9 cellular contexts compared by ENCODE assay signal in genomic region chr11:75523811-75524401, GRCh38. TPM values are rescaled to one million over a fixed set of nuclear protein-coding genes. Genes with fewer than 3 reads are reported as not detected.
DNase-seq lines count a peak whose midpoint lies in the region; ATAC-seq and TF ChIP-seq lines count a peak whose summit lies in the region.
"Had no signal": no experiment of that assay in that cellular context is flagged by ENCODE, and none has a peak within 500 bp of the region (broad histone marks: within the 10 kb centered on the region; RNA-seq: fewer than 3 reads in every experiment).

No MANE protein-coding gene starts in this region.

- no peaks in the 10 kb centered on the region for H3K9me3 Mint-ChIP-seq in activated naive CD8-positive, alpha-beta T cell treated with anti-CD3 and anti-CD28 coated beads for 36 hours
- H3K9me3 Mint-ChIP-seq in naive thymus-derived CD4-positive, alpha-beta T cell, result no peaks in the 10 kb centered on the region

- no peaks in the 10 kb centered on the region for H3K36me3 Mint-ChIP-seq in activated naive CD8-positive, alpha-beta T cell treated with anti-CD3 and anti-CD28 coated beads for 36 hours
- no peaks in the 10 kb centered on the region for H3K36me3 Mint-ChIP-seq in naive thymus-derived CD4-positive, alpha-beta T cell

- intact Hi-C loops in naive thymus-derived CD4-positive, alpha-beta T cell (cut with micrococcal nuclease), result loop anchor here in 1 of 2 donors (2.0 kb wide), 1 partner anchor 79 kb away; no protein-coding TSS in a partner anchor
- intact Hi-C loops in sigmoid colon (cut with DNase I), result no loop called here

- no peak for TF ChIP-seq POLR2A in sigmoid colon (IDR thresholded peaks at IDR 0.05)

- peak overlapping the region; percentile 60 for H3K4me3 Mint-ChIP-seq in activated naive CD8-positive, alpha-beta T cell treated with anti-CD3 and anti-CD28 coated beads for 36 hours
- peak overlapping the region in 9 of 10 donors; percentile 1 to 90 (median 84) for H3K4me3 Mint-ChIP-seq in naive thymus-derived CD4-positive, alpha-beta T cell

- no peaks in the 10 kb centered on the region for H3K9me3 ChIP-seq in naive thymus-derived CD4-positive, alpha-beta T cell (ENCODE audit: control insufficient read depth in 2 of 3, low read length in 3 of 3)
- no peaks in the 10 kb centered on the region for H3K9me3 ChIP-seq in sigmoid colon

- H3K4me3 ChIP-seq in AG04449 (ENCODE audit: low read depth, low read length) (peak overlapping the region; percentile 80), GM12865 (ENCODE audit: low read depth, low read length) (no peak overlapping the region), sigmoid colon (no peak overlapping the region)
- H3K4me3 ChIP-seq in naive thymus-derived CD4-positive, alpha-beta T cell (ENCODE audit: low read length), result no peak overlapping the region

- H3K27me3 ChIP-seq in naive thymus-derived CD4-positive, alpha-beta T cell (ENCODE audit: control insufficient read depth in 2 of 2, insufficient read depth in 2 of 2, low read length in 2 of 2), result no peaks in the 10 kb centered on the region
- no peaks in the 10 kb centered on the region for H3K27me3 ChIP-seq in sigmoid colon

- H3K27me3 Mint-ChIP-seq in activated naive CD8-positive, alpha-beta T cell treated with anti-CD3 and anti-CD28 coated beads for 36 hours, result no peaks in the 10 kb centered on the region
- H3K27me3 Mint-ChIP-seq in naive thymus-derived CD4-positive, alpha-beta T cell, result peaks cover 0 to 22% (median 0%) of the 10 kb centered on the region in 5 donors

- H3K36me3 ChIP-seq in naive thymus-derived CD4-positive, alpha-beta T cell (ENCODE audit: control insufficient read depth in 2 of 3, insufficient read depth in 3 of 3, low read length in 3 of 3), result no peaks in the 10 kb centered on the region
- H3K36me3 ChIP-seq in sigmoid colon, result no peaks in the 10 kb centered on the region

- H3K27ac ChIP-seq in naive thymus-derived CD4-positive, alpha-beta T cell (ENCODE audit: low read depth, low read length), result no peak overlapping the region
- H3K27ac ChIP-seq in sigmoid colon, result no peak overlapping the region
- H3K27ac ChIP-seq: VCaP had no signal

- DNase-seq in AG04449 (ENCODE audit: low read depth, low spot score), result no peak
- DNase-seq in GM12865 (ENCODE audit: low read depth), result peak; percentile 42
- DNase-seq in activated naive CD8-positive, alpha-beta T cell treated with anti-CD3 and anti-CD28 coated beads for 36 hours, result no peak
- DNase-seq in naive thymus-derived CD4-positive, alpha-beta T cell, result no peak
- no peak for DNase-seq in anterior cingulate cortex (lab: John Stamatoyannopoulos, UW)
- no peak for DNase-seq in T1000 (lab: John Stamatoyannopoulos, UW)
- no peak for DNase-seq in SKM-1 (lab: John Stamatoyannopoulos, UW; ENCODE audit: unreplicated experiment)
- no peak for DNase-seq in sigmoid colon

- TF ChIP-seq EP300 in sigmoid colon (IDR thresholded peaks at IDR 0.05), result no peak

- POLR2A ChIA-PET in AG04449 (lab: Yijun Ruan, JAX), result interaction anchor here (2.1 kb wide), 1 partner anchor 30 kb away, joined by 6 read pairs; no protein-coding TSS in a partner anchor
- POLR2A ChIA-PET in naive thymus-derived CD4-positive, alpha-beta T cell (lab: Charles Lee), result interaction anchor here (1.9 kb wide), 1 partner anchor 15 kb away, joined by 5 read pairs; no protein-coding TSS in a partner anchor

- peaks cover 0 to 16% of the 10 kb centered on the region in 2 donors for H3K4me1 ChIP-seq in naive thymus-derived CD4-positive, alpha-beta T cell (ENCODE audit: control insufficient read depth in 2 of 2, insufficient read depth in 2 of 2, low read length in 2 of 2)
- H3K4me1 ChIP-seq in sigmoid colon, result peaks cover 0 to 25% (median 16%) of the 10 kb centered on the region in 4 donors

- 68 to 74% methylated on average over 6 of the region's 6 CpGs for WGBS in sigmoid colon, 2 donors

- H3K27ac Mint-ChIP-seq in activated naive CD8-positive, alpha-beta T cell treated with anti-CD3 and anti-CD28 coated beads for 36 hours, result no peak overlapping the region
- H3K27ac Mint-ChIP-seq in naive thymus-derived CD4-positive, alpha-beta T cell, result peak overlapping the region in 3 of 9 donors; percentile 28 to 72 (median 41)

- TF ChIP-seq CTCF in AG04449 (IDR thresholded peaks at IDR 0.05; ENCODE audit: insufficient read depth, low read length, missing control alignments) (no peak), GM12865 (IDR thresholded peaks at IDR 0.05; ENCODE audit: insufficient read depth, low read depth, low read length, missing control alignments) (no peak), sigmoid colon (IDR thresholded peaks at IDR 0.05) (no peak)

- peaks cover 15% of the 10 kb centered on the region for H3K4me1 Mint-ChIP-seq in activated naive CD8-positive, alpha-beta T cell treated with anti-CD3 and anti-CD28 coated beads for 36 hours
- H3K4me1 Mint-ChIP-seq in naive thymus-derived CD4-positive, alpha-beta T cell, result peaks cover 10 to 36% (median 28%) of the 10 kb centered on the region in 7 donors

- no peak for ATAC-seq in naive thymus-derived CD4-positive, alpha-beta T cell

- CTCF ChIA-PET in AG04449 (lab: Yijun Ruan, JAX), result interaction anchor here (0.6 to 22.5 kb wide), 14 partner anchors 8 to 136 kb away, joined by 3 to 658 read pairs (median 12); no protein-coding TSS in a partner anchor
- CTCF ChIA-PET in naive thymus-derived CD4-positive, alpha-beta T cell (lab: Charles Lee), result interaction anchor here (0.7 to 4.5 kb wide), 3 partner anchors 9 to 79 kb away, joined by 3 to 28 read pairs (median 10); no protein-coding TSS in a partner anchor

RNA-seq across cellular contexts. Expression of gene GDPD5, which starts 1.8 kb away (rescaled TPM):
- 1 to 10 TPM; 5.9 to 6.6 TPM for total RNA-seq in activated naive CD8-positive, alpha-beta T cell treated with anti-CD3 and anti-CD28 coated beads for 36 hours
- 10 to 100 TPM; 18.0 to 50.3 (median 24.7) TPM for total RNA-seq in naive thymus-derived CD4-positive, alpha-beta T cell
- polyA plus RNA-seq in naive thymus-derived CD4-positive, alpha-beta T cell, result 1 to 10 TPM; 3.9 to 7.1 TPM
- total RNA-seq in sigmoid colon, result 1 to 10 TPM; 4.3 to 7.5 (median 5.8) TPM
- polyA plus RNA-seq in sigmoid colon, result 1 to 10 TPM in 2 of 3 donors, not detected in 1; 2.4 to 8.1 TPM

RNA-seq across cellular contexts. Expression of gene SERPINH1, which starts 38.1 kb away (rescaled TPM):
- 10 to 100 TPM; 18.9 to 19.4 TPM for total RNA-seq in activated naive CD8-positive, alpha-beta T cell treated with anti-CD3 and anti-CD28 coated beads for 36 hours
- total RNA-seq in naive thymus-derived CD4-positive, alpha-beta T cell, result 10 to 100 TPM in 3 of 5 experiments, 1 to 10 TPM in 2; 5.1 to 19.9 (median 13.2) TPM
- 1 to 10 TPM; 2.9 to 7.8 TPM for polyA plus RNA-seq in naive thymus-derived CD4-positive, alpha-beta T cell
- total RNA-seq in sigmoid colon, result 100 to 1,000 TPM; 151 to 201 (median 172) TPM
- 10 to 100 TPM; 12.0 to 57.1 (median 17.6) TPM for polyA plus RNA-seq in sigmoid colon

Comparison
In these comparisons a context has a peak if more than half of its experiments do, and no peak if none do; other contexts are left out.
1. RNA of gene SERPINH1, which starts 38.1 kb away (total RNA-seq): 151 to 201 TPM in sigmoid colon; 18.9 to 19.4 TPM in activated naive CD8-positive, alpha-beta T cell treated with anti-CD3 and anti-CD28 coated beads for 36 hours and 5.1 to 19.9 TPM in naive thymus-derived CD4-positive, alpha-beta T cell; every median in the first group is over 4 times any median in the second.